Comparison of ENCODE assay signal across 23 cellular contexts in genomic region chrX:599837-600715, GRCh38. TPM values are rescaled to one million over a fixed set of nuclear protein-coding genes. Genes with fewer than 3 reads are reported as not detected.
"Had no signal": no experiment of that assay in that cellular context is flagged by ENCODE, and none has a peak within 500 bp of the region (broad histone marks: within the 10 kb centered on the region; RNA-seq: fewer than 3 reads in every experiment).

No MANE protein-coding gene starts in this region.

- ATAC-seq: gastrocnemius medialis; heart right ventricle; left colon; left ventricle myocardium superior; psoas muscle; right lobe of liver; stimulated activated memory B cell treated with anti-CD40 and anti-IgM and Interleukin-4, amounts not matched to agents 10 μg/mL and 1 μg/mL and 100 μg/mL, for 72 hours had no signal

- H3K27ac Mint-ChIP-seq: nephron; stimulated activated memory B cell treated with anti-CD40 and anti-IgM and Interleukin-4, amounts not matched to agents 10 μg/mL and 1 μg/mL and 100 μg/mL, for 72 hours; stimulated activated naive CD8-positive, alpha-beta T cell treated with anti-CD3 and anti-CD28 coated beads, Interleukin-15, Interleukin-2, amounts not matched to agents 100 ng/mL and 50 ng/mL, for 24 hours had no signal

- H3K27me3 Mint-ChIP-seq: naive B cell; stimulated activated memory B cell treated with anti-CD40 and anti-IgM and Interleukin-4, amounts not matched to agents 10 μg/mL and 1 μg/mL and 100 μg/mL, for 72 hours; stimulated activated naive CD8-positive, alpha-beta T cell treated with anti-CD3 and anti-CD28 coated beads, Interleukin-15, Interleukin-2, amounts not matched to agents 100 ng/mL and 50 ng/mL, for 24 hours had no signal

- H3K4me3 Mint-ChIP-seq: naive B cell; nephron; stimulated activated memory B cell treated with anti-CD40 and anti-IgM and Interleukin-4, amounts not matched to agents 10 μg/mL and 1 μg/mL and 100 μg/mL, for 72 hours; stimulated activated naive CD8-positive, alpha-beta T cell treated with anti-CD3 and anti-CD28 coated beads, Interleukin-15, Interleukin-2, amounts not matched to agents 100 ng/mL and 50 ng/mL, for 24 hours had no signal

- H3K36me3 Mint-ChIP-seq: stimulated activated memory B cell treated with anti-CD40 and anti-IgM and Interleukin-4, amounts not matched to agents 10 μg/mL and 1 μg/mL and 100 μg/mL, for 72 hours had no signal

- H3K4me1 Mint-ChIP-seq: naive B cell; nephron; stimulated activated memory B cell treated with anti-CD40 and anti-IgM and Interleukin-4, amounts not matched to agents 10 μg/mL and 1 μg/mL and 100 μg/mL, for 72 hours had no signal

- DNase-seq: cortex of kidney; dorsolateral prefrontal cortex; effector memory CD4-positive, alpha-beta T cell; gastrocnemius medialis; heart right ventricle; hypothalamus; left colon; left ventricle myocardium superior; mesendoderm; naive B cell; psoas muscle; retina; right lobe of liver; stimulated activated CD4-positive, alpha-beta T cell treated with anti-CD3 and anti-CD28 coated beads, Interleukin-1b, Interleukin-23, amount 100 ng/mL, for 48 hours; stimulated activated CD4-positive, alpha-beta T cell treated with anti-CD3 and anti-CD28 coated beads, Interleukin-4, amount 100 ng/mL, for 24 hours; tibial artery had no signal

RNA-seq across cellular contexts. Expression of gene SHOX, which starts 30.5 kb away (rescaled TPM):
- total RNA-seq: fibroblast of villous mesenchyme, heart right ventricle, kidney epithelial cell, left ventricle myocardium superior, lung microvascular endothelial cell, psoas muscle, right lobe of liver, urinary bladder had no signal
